Comparison of ENCODE assay signal across 20 cellular contexts in the genomic region with DNA sequence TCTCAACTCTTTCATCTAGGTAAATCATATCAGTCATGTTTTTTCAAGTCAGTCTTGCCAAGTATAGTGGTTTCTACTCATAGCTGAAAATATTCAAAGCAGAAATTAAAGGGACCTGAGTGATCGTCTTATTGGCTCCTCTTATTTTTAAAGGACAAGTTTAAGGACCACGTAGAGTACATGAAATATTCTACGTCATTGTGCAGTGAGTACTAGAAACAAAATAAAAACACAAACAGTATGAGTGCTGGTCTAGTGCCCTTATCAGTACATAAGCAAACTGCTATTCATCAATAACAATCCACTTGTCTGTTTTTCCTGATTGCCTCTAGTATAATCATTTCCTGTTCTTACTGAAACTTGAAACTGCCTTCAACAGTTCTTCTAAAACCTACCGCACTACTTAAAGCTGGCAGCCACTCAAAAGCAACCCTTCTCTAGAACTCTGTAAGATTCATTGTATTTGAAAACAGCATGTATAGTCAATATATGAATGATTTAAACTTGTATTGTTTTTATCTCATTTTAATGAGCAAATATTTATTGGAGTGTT.
DNase-seq lines count a peak whose midpoint lies in the region; ATAC-seq, FAIRE-seq and TF ChIP-seq lines count a peak whose summit lies in the region.
"Had no signal": no experiment of that assay in that cellular context is flagged by ENCODE, and none has a peak within 500 bp of the region (broad histone marks: within the 10 kb centered on the region; RNA-seq: fewer than 3 reads in every experiment).

No MANE protein-coding gene starts in this region.

- H4K20me1 ChIP-seq in GM12878 (ENCODE audit: control insufficient read depth, insufficient read depth) = no peaks in the 10 kb centered on the region

- H3K27me3 ChIP-seq in GM12878 (replicated peaks in 1 of 2; ENCODE audit: control insufficient read depth in 2 of 2, insufficient read depth in 2 of 2, low read length in 1 of 2) = no peaks in the 10 kb centered on the region

- no peaks in the 10 kb centered on the region for H3K27me3 Mint-ChIP-seq in activated CD4-positive, alpha-beta memory T cell treated with anti-CD3 and anti-CD28 coated beads for 36 hours
- no peaks in the 10 kb centered on the region for H3K27me3 Mint-ChIP-seq in activated T-cell treated with anti-CD3 and anti-CD28 coated beads, Interleukin-2, amount 50 U/mL, for 4 hours (ENCODE audit: low read depth)
- H3K27me3 Mint-ChIP-seq: CD4-positive, CD25-positive, alpha-beta regulatory T cell; T-helper 17 cell; type B pancreatic cell had no signal

- no peak overlapping the region for H3K9ac ChIP-seq in GM12878 (ENCODE audit: control insufficient read depth, insufficient read depth, low read length)

- H3K4me1 ChIP-seq in GM12878 (ENCODE audit: control insufficient read depth, insufficient read depth, low read length) = no peaks in the 10 kb centered on the region

- DNase-seq in NCI-H345 (lab: John Stamatoyannopoulos, UW) = peak; percentile 28
- DNase-seq in NCI-H345 treated with DMSO at 0.1 percent for 48 hours (lab: John Stamatoyannopoulos, UW; ENCODE audit: unreplicated experiment) = no peak
- peak; percentile 80 for DNase-seq in NCI-H2029 (lab: John Stamatoyannopoulos, UW)
- no peak for DNase-seq in GM12878 (ENCODE audit: low read depth, low spot score)
- DNase-seq in retinal pigment epithelial cell (ENCODE audit: low read depth) = peak; percentile 21
- no peak for DNase-seq in activated CD4-positive, alpha-beta memory T cell treated with anti-CD3 and anti-CD28 coated beads for 36 hours
- DNase-seq in LoVo (ENCODE audit: low spot score) = no peak
- no peak for DNase-seq in activated T-cell treated with anti-CD3 and anti-CD28 coated beads, Interleukin-2, amount 50 U/mL, for 4 hours
- DNase-seq: activated gamma-delta T cell; CD4-positive, CD25-positive, alpha-beta regulatory T cell; cerebellar nuclear complex; DND-41; effector CD8-positive, alpha-beta T cell; nucleus accumbens; right cardiac atrium; stimulated activated naive CD4-positive, alpha-beta T cell treated with Interleukin-2 at 50 U/mL for 16 hours; T-helper 17 cell had no signal

- H3K4me1 Mint-ChIP-seq in activated CD4-positive, alpha-beta memory T cell treated with anti-CD3 and anti-CD28 coated beads for 36 hours (ENCODE audit: low read depth) = no peaks in the 10 kb centered on the region
- no peaks in the 10 kb centered on the region for H3K4me1 Mint-ChIP-seq in activated T-cell treated with anti-CD3 and anti-CD28 coated beads, Interleukin-2, amount 50 U/mL, for 4 hours (ENCODE audit: low read depth)
- H3K4me1 Mint-ChIP-seq: CD4-positive, CD25-positive, alpha-beta regulatory T cell; T-helper 17 cell had no signal

- no peaks in the 10 kb centered on the region for H3K79me2 ChIP-seq in GM12878 (ENCODE audit: control insufficient read depth, insufficient read depth, low read length)

- in situ Hi-C loops in GM12878 (cut with MboI) = no loop called here

- H3K36me3 ChIP-seq in GM12878 (ENCODE audit: control insufficient read depth in 2 of 2, insufficient read depth in 2 of 2, low read length in 1 of 2) = no peaks in the 10 kb centered on the region

- BruUV-seq in GM12878 (replicated peaks; lab: Mats Ljungman, UMichigan) = no TSS peak

- H3K9me3 ChIP-seq in GM12878 (replicated peaks; ENCODE audit: control insufficient read depth, insufficient read depth, low read length) = no peaks in the 10 kb centered on the region

- no peak overlapping the region for H2AFZ ChIP-seq in GM12878 (ENCODE audit: control insufficient read depth, low read depth, low read length)

- TF ChIP-seq EP300 in GM12878 (IDR thresholded peaks at IDR 0.05; ENCODE audit: borderline replicate concordance in 1 of 2, control insufficient read depth in 1 of 2, low read depth in 2 of 2, low read length in 2 of 2) = no peak

- H3K4me3 ChIP-seq in GM12878 (no peak overlapping the region), retinal pigment epithelial cell (ENCODE audit: low read length) (no peak overlapping the region)

- peaks cover 5% of the 10 kb centered on the region for H3K9me3 Mint-ChIP-seq in activated CD4-positive, alpha-beta memory T cell treated with anti-CD3 and anti-CD28 coated beads for 36 hours
- peaks cover 9% of the 10 kb centered on the region for H3K9me3 Mint-ChIP-seq in activated T-cell treated with anti-CD3 and anti-CD28 coated beads, Interleukin-2, amount 50 U/mL, for 4 hours
- H3K9me3 Mint-ChIP-seq: type B pancreatic cell had no signal

- SMC1A ChIA-PET in GM12878 (lab: Charles Lee; ENCODE audit: uncharacterized antibody, unreplicated experiment) = no interaction called here

- POLR2A ChIA-PET in GM12878 (lab: Charles Lee) = no interaction called here
- POLR2A ChIA-PET in activated CD4-positive, alpha-beta memory T cell treated with anti-CD3 and anti-CD28 coated beads for 36 hours (lab: Charles Lee) = no interaction called here

- RAD21 ChIA-PET in GM12878 (lab: Charles Lee; ENCODE audit: unreplicated experiment) = no interaction called here

- H3K27ac ChIP-seq in GM12878 (ENCODE audit: control insufficient read depth, insufficient read depth) = no peak overlapping the region

- intact Hi-C loops in GM12878 (cut with micrococcal nuclease; ENCODE audit: unreplicated experiment) = no loop called here
- intact Hi-C loops in activated CD4-positive, alpha-beta memory T cell treated with anti-CD3 and anti-CD28 coated beads for 36 hours (cut with micrococcal nuclease) = no loop called here

- WGBS in GM12878 (ENCODE audit: insufficient coverage, insufficient replicate concordance, low lambda C conversion rate, missing lambda C conversion rate) = 34% methylated on average over 4 of the region's 4 CpGs

- no peak overlapping the region for H3K27ac Mint-ChIP-seq in activated CD4-positive, alpha-beta memory T cell treated with anti-CD3 and anti-CD28 coated beads for 36 hours
- H3K27ac Mint-ChIP-seq: CD4-positive, CD25-positive, alpha-beta regulatory T cell; T-helper 17 cell; type B pancreatic cell had no signal

- no peak overlapping the region for H3K4me2 ChIP-seq in GM12878 (ENCODE audit: control insufficient read depth, insufficient read depth)

- peak; percentile 46 for ATAC-seq in GM12878
- no peak for ATAC-seq in activated T-cell treated with anti-CD3 and anti-CD28 coated beads, Interleukin-2, amount 50 U/mL, for 4 hours
- ATAC-seq: activated CD4-positive, CD25-positive, alpha-beta regulatory T cell treated with anti-CD3 and anti-CD28 coated beads, Interleukin-2, amount 50 U/mL, for 24 hours; right cardiac atrium; Right ventricle myocardium inferior; T-helper 17 cell had no signal

- TF ChIP-seq RAD21 in GM12878 (IDR thresholded peaks at IDR 0.05; ENCODE audit: insufficient read depth, low read depth, low read length) = no peak

- CTCF ChIA-PET in GM12878 (lab: Yijun Ruan, JAX) = no interaction called here
- CTCF ChIA-PET in activated CD4-positive, alpha-beta memory T cell treated with anti-CD3 and anti-CD28 coated beads for 36 hours (lab: Charles Lee) = no interaction called here

- FAIRE-seq in GM12878 (lab: Jason Lieb, UNC) = no peak

- no peak for TF ChIP-seq POLR2A in GM12878 (IDR thresholded peaks at IDR 0.05; ENCODE audit: low read depth, low read length)

- no peak overlapping the region for H3K4me3 Mint-ChIP-seq in activated CD4-positive, alpha-beta memory T cell treated with anti-CD3 and anti-CD28 coated beads for 36 hours
- no peak overlapping the region for H3K4me3 Mint-ChIP-seq in activated T-cell treated with anti-CD3 and anti-CD28 coated beads, Interleukin-2, amount 50 U/mL, for 4 hours
- H3K4me3 Mint-ChIP-seq: CD4-positive, CD25-positive, alpha-beta regulatory T cell; T-helper 17 cell; type B pancreatic cell had no signal

- no peaks in the 10 kb centered on the region for H3K36me3 Mint-ChIP-seq in activated CD4-positive, alpha-beta memory T cell treated with anti-CD3 and anti-CD28 coated beads for 36 hours
- no peaks in the 10 kb centered on the region for H3K36me3 Mint-ChIP-seq in activated T-cell treated with anti-CD3 and anti-CD28 coated beads, Interleukin-2, amount 50 U/mL, for 4 hours (ENCODE audit: insufficient read depth)
- H3K36me3 Mint-ChIP-seq: CD4-positive, CD25-positive, alpha-beta regulatory T cell; type B pancreatic cell had no signal

- TF ChIP-seq CTCF in GM12878 (IDR thresholded peaks at IDR 0.05 in 2 of 3, conservative IDR thresholded peaks at IDR 0.05 in 1 of 3; ENCODE audit: control insufficient read depth in 2 of 3, extremely low read depth in 1 of 3, insufficient read depth in 1 of 3, low read depth in 3 of 3, low read length in 3 of 3) (no peak), retinal pigment epithelial cell (conservative IDR thresholded peaks at IDR 0.05; ENCODE audit: low read depth, low read length) (no peak)

TF ChIP-seq in GM12878, 131 proteins besides CTCF, POLR2A, EP300 and RAD21:
- no peak for TF ChIP-seq TCF7 (IDR thresholded peaks at IDR 0.05; ENCODE audit: borderline replicate concordance)
- TF ChIP-seq, protein P1, sequence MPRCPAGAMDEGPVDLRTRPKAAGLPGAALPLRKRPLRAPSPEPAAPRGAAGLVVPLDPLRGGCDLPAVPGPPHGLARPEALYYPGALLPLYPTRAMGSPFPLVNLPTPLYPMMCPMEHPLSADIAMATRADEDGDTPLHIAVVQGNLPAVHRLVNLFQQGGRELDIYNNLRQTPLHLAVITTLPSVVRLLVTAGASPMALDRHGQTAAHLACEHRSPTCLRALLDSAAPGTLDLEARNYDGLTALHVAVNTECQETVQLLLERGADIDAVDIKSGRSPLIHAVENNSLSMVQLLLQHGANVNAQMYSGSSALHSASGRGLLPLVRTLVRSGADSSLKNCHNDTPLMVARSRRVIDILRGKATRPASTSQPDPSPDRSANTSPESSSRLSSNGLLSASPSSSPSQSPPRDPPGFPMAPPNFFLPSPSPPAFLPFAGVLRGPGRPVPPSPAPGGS (IDR thresholded peaks at IDR 0.05; ENCODE audit: borderline replicate concordance, insufficient read depth, low read depth, low read length, poor library complexity, severe bottlenecking) = no peak
- no peak for TF ChIP-seq YY1 (IDR thresholded peaks at IDR 0.05; ENCODE audit: low read depth, low read length)
- TF ChIP-seq SMC3 (IDR thresholded peaks at IDR 0.05; ENCODE audit: borderline replicate concordance, low read length) = no peak

Comparison
In these comparisons a context has a peak if more than half of its experiments do, and no peak if none do; other contexts are left out.
1. DNase-seq: peak in NCI-H345 (single experiment), NCI-H2029 (single experiment) and retinal pigment epithelial cell (single experiment); none in NCI-H345 treated with DMSO at 0.1 percent for 48 hours (single experiment), GM12878 (single experiment), activated CD4-positive, alpha-beta memory T cell treated with anti-CD3 and anti-CD28 coated beads for 36 hours (single experiment), LoVo (single experiment) and activated T-cell treated with anti-CD3 and anti-CD28 coated beads, Interleukin-2, amount 50 U/mL, for 4 hours (single experiment).